ENCODE assay signal across 22 cellular contexts in genomic region chr12:23424685-23425084, GRCh38.
DNase-seq lines count a peak whose midpoint lies in the region; ATAC-seq and TF ChIP-seq lines count a peak whose summit lies in the region.
"Had no signal": no experiment of that assay in that cellular context is flagged by ENCODE, and none has a peak within 500 bp of the region (broad histone marks: within the 10 kb centered on the region; RNA-seq: fewer than 3 reads in every experiment).

No MANE protein-coding gene starts in this region.

- CTCF ChIA-PET in CD8-positive, alpha-beta memory T cell (lab: Charles Lee), result no interaction called here
- CTCF ChIA-PET in CD4-positive, alpha-beta T cell (lab: Charles Lee), result no interaction called here

- intact Hi-C loops in CD4-positive, alpha-beta T cell (cut with DNase I, micrococcal nuclease), result no loop called here

- TF ChIP-seq CTCF in CD4-positive, alpha-beta T cell (IDR thresholded peaks at IDR 0.05), result no peak

- POLR2A ChIA-PET in CD8-positive, alpha-beta memory T cell (lab: Charles Lee), result no interaction called here
- POLR2A ChIA-PET in CD4-positive, alpha-beta T cell (lab: Charles Lee), result no interaction called here

- H3K27me3 ChIP-seq in CD8-positive, alpha-beta memory T cell (ENCODE audit: insufficient read depth, low read length, poor library complexity, severe bottlenecking), result no peaks in the 10 kb centered on the region
- H3K27me3 ChIP-seq in CD4-positive, alpha-beta T cell (ENCODE audit: control insufficient read depth, insufficient read depth, low read length), result no peaks in the 10 kb centered on the region

- DNase-seq in NCI-H1417 (lab: John Stamatoyannopoulos, UW) (peak in 2 of 3 experiments; percentile 34 to 62), NCI-H1417 treated with DMSO at 0.1 percent for 48 hours (lab: John Stamatoyannopoulos, UW) (no peak), NCI-H146 treated with DMSO at 0.1 percent for 48 hours (lab: John Stamatoyannopoulos, UW; ENCODE audit: unreplicated experiment) (peak; percentile 48), NCI-H748 treated with DMSO at 0.1 percent for 48 hours (lab: John Stamatoyannopoulos, UW) (peak; percentile 22), nucleus accumbens (lab: John Stamatoyannopoulos, UW) (no peak), MV-4-11 (lab: John Stamatoyannopoulos, UW) (no peak)
- DNase-seq in CD8-positive, alpha-beta memory T cell, result no peak
- DNase-seq in CD4-positive, alpha-beta T cell, result no peak
- DNase-seq: AML-193; Calu3; CD4-positive, alpha-beta memory T cell; DMS 273 treated with DMSO at 0.1 percent for 48 hours; DMS53; DND-41; EL; GM23248 had no signal

- no peaks in the 10 kb centered on the region for H3K27me3 Mint-ChIP-seq in CD8-positive, alpha-beta memory T cell
- no peaks in the 10 kb centered on the region for H3K27me3 Mint-ChIP-seq in CD4-positive, alpha-beta T cell
- H3K27me3 Mint-ChIP-seq: CD4-positive, alpha-beta memory T cell had no signal

- no peaks in the 10 kb centered on the region for H3K9me3 ChIP-seq in CD8-positive, alpha-beta memory T cell (ENCODE audit: low read length)
- no peaks in the 10 kb centered on the region for H3K9me3 ChIP-seq in CD4-positive, alpha-beta T cell (ENCODE audit: control insufficient read depth, low read length)
- H3K9me3 ChIP-seq: HAP-1 had no signal

- H3K36me3 ChIP-seq in CD8-positive, alpha-beta memory T cell (ENCODE audit: insufficient read depth, low read length), result no peaks in the 10 kb centered on the region
- H3K36me3 ChIP-seq: HAP-1 had no signal

- H3K4me3 Mint-ChIP-seq in CD8-positive, alpha-beta memory T cell, result no peak overlapping the region
- no peak overlapping the region for H3K4me3 Mint-ChIP-seq in CD4-positive, alpha-beta T cell
- H3K4me3 Mint-ChIP-seq: CD4-positive, alpha-beta memory T cell had no signal

- no peak overlapping the region for H3K4me3 ChIP-seq in CD8-positive, alpha-beta memory T cell (ENCODE audit: low read length)
- H3K4me3 ChIP-seq: A549, GM12878, GM23248, HAP-1 had no signal

- no peaks in the 10 kb centered on the region for H3K4me1 ChIP-seq in CD8-positive, alpha-beta memory T cell (ENCODE audit: insufficient read depth, low read length)
- H3K4me1 ChIP-seq: A549, HAP-1 had no signal

- peak overlapping the region; percentile 34 for H3K27ac ChIP-seq in CD8-positive, alpha-beta memory T cell (ENCODE audit: low read depth, low read length)
- no peak overlapping the region for H3K27ac ChIP-seq in CD4-positive, alpha-beta T cell (ENCODE audit: low read depth, low read length)
- H3K27ac ChIP-seq: 22Rv1, A549, C4-2B, GM23248, HL-60 had no signal

- H3K4me1 Mint-ChIP-seq in CD8-positive, alpha-beta memory T cell, result no peaks in the 10 kb centered on the region
- no peaks in the 10 kb centered on the region for H3K4me1 Mint-ChIP-seq in CD4-positive, alpha-beta T cell (ENCODE audit: low read depth)
- H3K4me1 Mint-ChIP-seq: CD4-positive, alpha-beta memory T cell had no signal

- H3K27ac Mint-ChIP-seq in CD8-positive, alpha-beta memory T cell, result no peak overlapping the region
- no peak overlapping the region for H3K27ac Mint-ChIP-seq in CD4-positive, alpha-beta T cell
- H3K27ac Mint-ChIP-seq: CD4-positive, alpha-beta memory T cell had no signal

- no peaks in the 10 kb centered on the region for H3K36me3 Mint-ChIP-seq in CD8-positive, alpha-beta memory T cell
- H3K36me3 Mint-ChIP-seq in CD4-positive, alpha-beta T cell (ENCODE audit: low read depth), result no peaks in the 10 kb centered on the region
- H3K36me3 Mint-ChIP-seq: CD4-positive, alpha-beta memory T cell had no signal

- H3K9me3 Mint-ChIP-seq in CD8-positive, alpha-beta memory T cell, result peaks cover 0 to 18% (median 2%) of the 10 kb centered on the region in 5 donors
- peaks cover 6% of the 10 kb centered on the region for H3K9me3 Mint-ChIP-seq in CD4-positive, alpha-beta T cell

- no peak for ATAC-seq in CD4-positive, alpha-beta T cell (ENCODE audit: poor library complexity)
- ATAC-seq: A549, GM12878 had no signal

Comparison
In these comparisons a context has a peak if more than half of its experiments do, and no peak if none do; other contexts are left out.
1. DNase-seq: peak in NCI-H1417 (2 of 3), NCI-H146 treated with DMSO at 0.1 percent for 48 hours (single experiment) and NCI-H748 treated with DMSO at 0.1 percent for 48 hours (single experiment); none in NCI-H1417 treated with DMSO at 0.1 percent for 48 hours (single experiment), CD8-positive, alpha-beta memory T cell (0 of 5), nucleus accumbens (0 of 56), CD4-positive, alpha-beta T cell (0 of 10) and MV-4-11 (single experiment).